Comparison of ENCODE assay signal across 1 cellular context in genomic region chr10:45008524-45009161, GRCh38.
A peak's percentile ranks its signal among the peaks of the same experiment; 100 is the strongest.
TF ChIP-seq lines count a peak whose summit lies in the region.

No MANE protein-coding gene starts in this region.

TF ChIP-seq in GM12878, 131 proteins besides CTCF, POLR2A, EP300 and RAD21:
- no peak for TF ChIP-seq POLR2AphosphoS5 (IDR thresholded peaks at IDR 0.05; ENCODE audit: low read length)
- TF ChIP-seq E2F8 (IDR thresholded peaks at IDR 0.05; ENCODE audit: low read depth, partially characterized antibody), result no peak
- no peak for TF ChIP-seq NRF1 (conservative IDR thresholded peaks at IDR 0.05; ENCODE audit: low read depth, low read length)
- no peak for TF ChIP-seq ELK1 (IDR thresholded peaks at IDR 0.05; ENCODE audit: low read depth, low read length)
- TF ChIP-seq LARP7 (IDR thresholded peaks at IDR 0.05), result no peak
- no peak for TF ChIP-seq MEF2A (IDR thresholded peaks at IDR 0.05; ENCODE audit: insufficient read depth, low read depth, low read length)
- TF ChIP-seq HSF1 (IDR thresholded peaks at IDR 0.05; ENCODE audit: low read depth, low read length), result no peak
- peak; percentile 53; the same call in 1 of the 2 replicates for TF ChIP-seq SMC3 (IDR thresholded peaks at IDR 0.05; ENCODE audit: borderline replicate concordance, low read length)
- TF ChIP-seq SREBF1 (IDR thresholded peaks at IDR 0.05; ENCODE audit: low read length), result no peak
- no peak for TF ChIP-seq PAX5 (IDR thresholded peaks at IDR 0.05; ENCODE audit: borderline replicate concordance, low read depth, low read length)
- 0 out of 2 replicates have a peak, but pooled peaks have one; percentile 28 for TF ChIP-seq FOXM1 (IDR thresholded peaks at IDR 0.05; ENCODE audit: low read depth, low read length)
